ENCODE assay signal across 23 cellular contexts in the genomic region with DNA sequence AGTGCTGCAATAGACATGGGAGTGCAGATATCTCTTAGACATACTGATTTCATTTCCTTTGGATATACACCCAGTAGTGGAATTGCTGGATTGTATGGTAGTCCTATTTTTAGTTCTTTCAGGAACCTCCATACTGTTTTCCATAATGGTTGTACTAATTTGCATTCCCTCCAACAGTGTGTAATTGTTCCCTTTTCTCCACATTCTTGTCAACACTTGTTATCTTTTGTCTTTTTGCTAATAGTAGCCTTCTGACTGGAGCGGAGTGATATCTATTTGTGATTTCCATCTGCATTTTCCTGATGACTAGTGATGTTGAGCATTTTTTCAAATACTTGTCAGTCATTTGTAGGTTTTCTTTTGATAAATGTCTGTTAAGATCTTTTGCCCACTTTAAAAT.
"Had no signal": no experiment of that assay in that cellular context is flagged by ENCODE, and none has a peak within 500 bp of the region (broad histone marks: within the 10 kb centered on the region; RNA-seq: fewer than 3 reads in every experiment).

No MANE protein-coding gene starts in this region.

- H3K4me3 ChIP-seq: colonic mucosa, esophagus squamous epithelium, gastrocnemius medialis, heart right ventricle, left lung, lower lobe of right lung had no signal

- ATAC-seq: effector memory CD8-positive, alpha-beta T cell; esophagus mucosa; gastrocnemius medialis; heart right ventricle; left cardiac atrium; left lung; left ventricle myocardium superior; lower lobe of right lung; naive thymus-derived CD4-positive, alpha-beta T cell had no signal

- H3K27me3 ChIP-seq: colonic mucosa, esophagus squamous epithelium, gastrocnemius medialis, heart right ventricle, left lung had no signal

- H3K4me1 ChIP-seq: colonic mucosa, esophagus squamous epithelium, gastrocnemius medialis, heart right ventricle, left lung, lower lobe of right lung had no signal

- H3K36me3 ChIP-seq: colonic mucosa, esophagus squamous epithelium, gastrocnemius medialis, heart right ventricle, left lung, lower lobe of right lung had no signal

- H3K9me3 ChIP-seq: colonic mucosa, esophagus squamous epithelium, gastrocnemius medialis, left lung, lower lobe of right lung had no signal

- DNase-seq: colonic mucosa; cortex of kidney; effector CD8-positive, alpha-beta T cell; effector memory CD8-positive, alpha-beta T cell; endodermal cell; erythroblast; esophagus squamous epithelium; foreskin fibroblast; foreskin melanocyte; gastrocnemius medialis; glutamatergic neuron; heart right ventricle; hippocampal formation; kidney; left cardiac atrium; left lung; left ventricle myocardium superior; lower lobe of right lung; mesenchymal stem cell; midbrain; naive thymus-derived CD4-positive, alpha-beta T cell had no signal

- H3K27ac ChIP-seq: colonic mucosa, epithelial cell of prostate, esophagus squamous epithelium, gastrocnemius medialis, heart right ventricle, left lung, lower lobe of right lung had no signal
